Comparison of ENCODE assay signal across 8 cellular contexts in genomic region chr7:137953692-137954470, GRCh38. TPM values are rescaled to one million over a fixed set of nuclear protein-coding genes. Genes with fewer than 3 reads are reported as not detected.
DNase-seq lines count a peak whose midpoint lies in the region; ATAC-seq and TF ChIP-seq lines count a peak whose summit lies in the region.

No MANE protein-coding gene starts in this region.

- no peak overlapping the region for H3T11ph ChIP-seq in H9 (ENCODE audit: low read length)

- H3K14ac ChIP-seq in H9 (ENCODE audit: insufficient read depth, low read length) = no peak overlapping the region

- H3K4me2 ChIP-seq in H9 (ENCODE audit: insufficient read depth, insufficient read length, low read length) = no peak overlapping the region

- peak overlapping the region in 1 of 2 experiments; percentile 62; a peak in 1 of 5 replicates for H3K4me3 Mint-ChIP-seq in H9
- no peak overlapping the region for H3K4me3 Mint-ChIP-seq in T-cell

- no peak overlapping the region for H3K23ac ChIP-seq in H9 (ENCODE audit: insufficient read length, low read depth, low read length)

- H4K8ac ChIP-seq in H9 (replicated peaks; ENCODE audit: insufficient read length, low read depth, low read length) = no peak overlapping the region

- WGBS in H9 (ENCODE audit: extremely low coverage, insufficient read length, low lambda C conversion rate) = no CpG with 5 or more reads among the region's 6 CpGs

- H4K20me1 ChIP-seq in H9 (ENCODE audit: control insufficient read depth, insufficient read depth, insufficient read length) = no peaks in the 10 kb centered on the region

- TF ChIP-seq CTCF in H9 (conservative IDR thresholded peaks at IDR 0.05) (no peak), epithelial cell of esophagus (IDR thresholded peaks at IDR 0.05; ENCODE audit: insufficient read depth, low read depth, low read length, missing control alignments) (no peak)

- H2BK12ac ChIP-seq in H9 (ENCODE audit: insufficient read length, low read depth, low read length) = no peak overlapping the region

- H2BK15ac ChIP-seq in H9 (ENCODE audit: low read depth, low read length) = no peak overlapping the region

- H2AFZ ChIP-seq in H9 (ENCODE audit: low read length) = no peak overlapping the region

- no peak overlapping the region for H2BK20ac ChIP-seq in H9 (ENCODE audit: low read depth, low read length, poor library complexity, severe bottlenecking)

- H3K4me1 Mint-ChIP-seq in H9 (peaks cover 58 to 64% of the 10 kb centered on the region in 2 experiments), T-cell (peaks cover 0 to 20% (median 11%) of the 10 kb centered on the region in 3 donors)

- H3K27me3 ChIP-seq in H9 (ENCODE audit: insufficient read depth, low read length) = no peaks in the 10 kb centered on the region

- H3K79me2 ChIP-seq in H9 (ENCODE audit: insufficient read depth, low read length) = peaks cover 5% of the 10 kb centered on the region; the same call in 1 of the 2 replicates

- H3K18ac ChIP-seq in H9 (ENCODE audit: insufficient read length, low read depth, low read length) = peak overlapping the region; percentile 62

- DNase-seq in H9 (no peak), NCI-H774 (lab: John Stamatoyannopoulos, UW) (peak; percentile 26), epithelial cell of esophagus (ENCODE audit: low read depth) (peak; percentile 75), pulmonary artery endothelial cell (ENCODE audit: low read depth, low spot score) (peak; percentile 30), NCI-H1048 (lab: John Stamatoyannopoulos, UW) (no peak), mucosa of gallbladder (ENCODE audit: low spot score) (no peak), T-cell (no peak)

- H3K9me3 Mint-ChIP-seq in H9 (no peaks in the 10 kb centered on the region), T-cell (no peaks in the 10 kb centered on the region)

- POLR2A ChIA-PET in T-cell (lab: Charles Lee) = no interaction called here

- H3K36me3 Mint-ChIP-seq in H9 (ENCODE audit: insufficient read depth in 1 of 3, low read depth in 3 of 3) (peaks cover 7 to 8% (median 7%) of the 10 kb centered on the region in 3 experiments; a peak in 6 of 7 replicates), T-cell (peaks cover 37% of the 10 kb centered on the region)

- H3K27me3 Mint-ChIP-seq in H9 (ENCODE audit: low read depth) (no peaks in the 10 kb centered on the region), T-cell (no peaks in the 10 kb centered on the region)

- H3K23me2 ChIP-seq in H9 (ENCODE audit: insufficient read length, low read depth, low read length, poor library complexity, severe bottlenecking) = no peaks in the 10 kb centered on the region

- no peak overlapping the region for H4K5ac ChIP-seq in H9 (ENCODE audit: insufficient read length, low read depth, low read length)

- no peak overlapping the region for H3K4ac ChIP-seq in H9 (ENCODE audit: low read depth, low read length)

- H3K9ac ChIP-seq in H9 (ENCODE audit: extremely low read depth, insufficient read length, low read length) = no peak overlapping the region

- H3K79me1 ChIP-seq in H9 (ENCODE audit: insufficient read depth, low read depth, low read length, poor library complexity, severe bottlenecking) = no peaks in the 10 kb centered on the region

- H2AK5ac ChIP-seq in H9 (ENCODE audit: insufficient read length, low read length) = no peak overlapping the region

- no peak overlapping the region for H3K4me3 ChIP-seq in epithelial cell of esophagus (ENCODE audit: low read length)

- peak overlapping the region; percentile 26 for H3K27ac ChIP-seq in H9 (ENCODE audit: insufficient read length, low read depth, low read length)

- no peak overlapping the region for H3K56ac ChIP-seq in H9 (ENCODE audit: insufficient read length, low read depth, low read length)

- peak overlapping the region; percentile 92 to 100 (median 94) for H3K27ac Mint-ChIP-seq in H9
- no peak overlapping the region for H3K27ac Mint-ChIP-seq in T-cell

- H2BK120ac ChIP-seq in H9 (ENCODE audit: low read depth, low read length, poor library complexity, severe bottlenecking) = no peak overlapping the region

- no peak overlapping the region for H4K91ac ChIP-seq in H9 (ENCODE audit: insufficient read length, low read depth, low read length)

- H2BK5ac ChIP-seq in H9 (ENCODE audit: insufficient read length, low read length) = no peak overlapping the region

- peaks cover 11% of the 10 kb centered on the region; the same call in 1 of the 2 replicates for H3K4me1 ChIP-seq in H9 (ENCODE audit: insufficient read depth, low read length)

- CTCF ChIA-PET in T-cell (lab: Charles Lee) = interaction anchor here (0.8 kb wide), 3 partner anchors 13 to 51 kb away, joined by 3 read pairs; no protein-coding TSS in a partner anchor

- ATAC-seq in HG02981 (IDR thresholded peaks at IDR 0.05; ENCODE audit: unreplicated experiment) (no peak), T-cell (replicated peaks in 1 of 4) (no peak)

- no peaks in the 10 kb centered on the region for H3K9me3 ChIP-seq in H9 (ENCODE audit: control insufficient read depth, low read depth, low read length)

RNA-seq across cellular contexts. Expression of gene CREB3L2, which starts 48.0 kb away (rescaled TPM):
- 58.1 and 60.7 TPM in 2 replicates for total RNA-seq in H9 (2021)
- 23.3 and 23.5 TPM in 2 replicates for total RNA-seq in pulmonary artery endothelial cell
- 80.3 TPM for total RNA-seq in mucosa of gallbladder
- total RNA-seq in T-cell = 10 to 100 TPM; 21.1 to 40.8 (median 28.9) TPM

Comparison
In these comparisons a context has a peak if more than half of its experiments do, and no peak if none do; other contexts are left out.
1. DNase-seq: peak in NCI-H774 (single experiment), epithelial cell of esophagus (single experiment) and pulmonary artery endothelial cell (single experiment); none in H9 (single experiment), NCI-H1048 (single experiment), mucosa of gallbladder (single experiment) and T-cell (0 of 34).
2. H3K27ac Mint-ChIP-seq: peak in H9 (3 of 3); none in T-cell (0 of 2).